Comparison of ENCODE assay signal across 9 cellular contexts in the genomic region with DNA sequence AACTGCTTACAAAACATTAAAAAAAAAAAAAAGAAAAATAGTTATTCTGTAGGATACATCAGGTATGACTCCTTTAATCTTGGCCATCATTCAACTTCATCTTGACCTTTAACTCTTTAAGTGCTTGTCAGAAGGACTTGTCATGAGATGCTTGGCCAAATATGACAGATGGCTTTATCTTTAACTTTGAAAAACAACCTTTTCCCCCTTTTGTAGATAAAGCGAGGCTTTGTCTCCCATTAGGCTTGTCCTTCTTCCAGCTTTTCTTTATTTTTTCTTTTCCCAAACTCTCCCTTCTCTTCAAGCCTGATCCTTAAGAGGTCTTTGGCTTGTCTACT. TPM values are rescaled to one million over a fixed set of nuclear protein-coding genes. Genes with fewer than 3 reads are reported as not detected.
A peak's percentile ranks its signal among the peaks of the same experiment; 100 is the strongest.
DNase-seq lines count a peak whose midpoint lies in the region; ATAC-seq and TF ChIP-seq lines count a peak whose summit lies in the region.
"Had no signal": no experiment of that assay in that cellular context is flagged by ENCODE, and none has a peak within 500 bp of the region (broad histone marks: within the 10 kb centered on the region; RNA-seq: fewer than 3 reads in every experiment).

No MANE protein-coding gene starts in this region.

- intact Hi-C loops in activated naive CD4-positive, alpha-beta T cell treated with anti-CD3 and anti-CD28 coated beads for 36 hours (cut with micrococcal nuclease), result no loop called here

- TF ChIP-seq POLR2A in suprapubic skin (IDR thresholded peaks at IDR 0.05), result no peak

- H3K36me3 ChIP-seq in suprapubic skin, result peaks cover 8% of the 10 kb centered on the region

- TF ChIP-seq EP300 in suprapubic skin (IDR thresholded peaks at IDR 0.05), result no peak

- no peaks in the 10 kb centered on the region for H3K27me3 ChIP-seq in suprapubic skin

- H3K27ac Mint-ChIP-seq in activated naive CD4-positive, alpha-beta T cell treated with anti-CD3 and anti-CD28 coated beads for 36 hours, result peak overlapping the region; percentile 99
- peak overlapping the region; percentile 95 for H3K27ac Mint-ChIP-seq in T-helper 17 cell

- 77% methylated on average over 1 of the region's 1 CpG for WGBS in suprapubic skin

- H3K4me1 Mint-ChIP-seq in activated naive CD4-positive, alpha-beta T cell treated with anti-CD3 and anti-CD28 coated beads for 36 hours (ENCODE audit: low read depth), result peaks cover 43% of the 10 kb centered on the region
- H3K4me1 Mint-ChIP-seq in T-helper 17 cell, result peaks cover 49% of the 10 kb centered on the region

- no peak for DNase-seq in activated naive CD4-positive, alpha-beta T cell treated with anti-CD3 and anti-CD28 coated beads for 36 hours
- DNase-seq in activated naive CD4-positive, alpha-beta T cell (lab: John Stamatoyannopoulos, UW), result no peak
- DNase-seq in T-helper 17 cell (no peak), fibroblast of villous mesenchyme (ENCODE audit: low read depth) (no peak), suprapubic skin (ENCODE audit: low spot score in 2 of 2) (no peak), NCI-H748 (lab: John Stamatoyannopoulos, UW; ENCODE audit: unreplicated experiment) (no peak), NCI-H2171 treated with DMSO at 0.1 percent for 48 hours (lab: John Stamatoyannopoulos, UW) (no peak)
- DNase-seq: amygdala had no signal

- H3K4me3 ChIP-seq in fibroblast of villous mesenchyme (ENCODE audit: low read depth, low read length), result peak overlapping the region; percentile 95
- H3K4me3 ChIP-seq in suprapubic skin, result peak overlapping the region; percentile 90

- H3K27me3 Mint-ChIP-seq in activated naive CD4-positive, alpha-beta T cell treated with anti-CD3 and anti-CD28 coated beads for 36 hours (ENCODE audit: low read depth), result no peaks in the 10 kb centered on the region
- H3K27me3 Mint-ChIP-seq in T-helper 17 cell, result no peaks in the 10 kb centered on the region

- peaks cover 61% of the 10 kb centered on the region for H3K4me1 ChIP-seq in suprapubic skin

- TF ChIP-seq CTCF in fibroblast of villous mesenchyme (IDR thresholded peaks at IDR 0.05; ENCODE audit: insufficient read depth, low read depth, low read length) (no peak), suprapubic skin (IDR thresholded peaks at IDR 0.05) (no peak)

- H3K9me3 Mint-ChIP-seq in activated naive CD4-positive, alpha-beta T cell treated with anti-CD3 and anti-CD28 coated beads for 36 hours, result no peaks in the 10 kb centered on the region

- H3K4me3 Mint-ChIP-seq in activated naive CD4-positive, alpha-beta T cell treated with anti-CD3 and anti-CD28 coated beads for 36 hours, result peak overlapping the region; percentile 94
- peak overlapping the region; percentile 85 for H3K4me3 Mint-ChIP-seq in T-helper 17 cell

- H3K9me3 ChIP-seq in T-helper 17 cell (ENCODE audit: control insufficient read depth, low read length, poor library complexity, severe bottlenecking) (no peaks in the 10 kb centered on the region), suprapubic skin (no peaks in the 10 kb centered on the region)

- peaks cover 58% of the 10 kb centered on the region for H3K36me3 Mint-ChIP-seq in activated naive CD4-positive, alpha-beta T cell treated with anti-CD3 and anti-CD28 coated beads for 36 hours (ENCODE audit: low read depth)
- H3K36me3 Mint-ChIP-seq in T-helper 17 cell (ENCODE audit: low read depth), result peaks cover 6% of the 10 kb centered on the region

- CTCF ChIA-PET in activated naive CD4-positive, alpha-beta T cell treated with anti-CD3 and anti-CD28 coated beads for 36 hours (lab: Charles Lee), result interaction anchor here (0.8 kb wide), 1 partner anchor 166 kb away, joined by 3 read pairs; no protein-coding TSS in a partner anchor

- no peak overlapping the region for H3K27ac ChIP-seq in suprapubic skin

- ATAC-seq in T-helper 17 cell, result no peak
- ATAC-seq in GM19351 (IDR thresholded peaks at IDR 0.05; ENCODE audit: unreplicated experiment), result no peak

RNA-seq across cellular contexts. Expression of a gene that starts 2.3 kb away (rescaled TPM):
- 100 to 1,000 TPM; 169 to 178 TPM for total RNA-seq in activated naive CD4-positive, alpha-beta T cell treated with anti-CD3 and anti-CD28 coated beads for 36 hours
- 100 to 1,000 TPM; 232 to 239 TPM for total RNA-seq in T-helper 17 cell
- 83.8 and 117 TPM in 2 replicates for total RNA-seq in fibroblast of villous mesenchyme
- total RNA-seq in suprapubic skin, result 100 to 1,000 TPM in 1 of 4 donors, 10 to 100 TPM in 3; 67.7 to 162 (median 74.2) TPM

RNA-seq across cellular contexts. Expression of a gene that starts 18.2 kb away (rescaled TPM):
- total RNA-seq in activated naive CD4-positive, alpha-beta T cell treated with anti-CD3 and anti-CD28 coated beads for 36 hours, result 100 to 1,000 TPM; 178 to 209 TPM
- total RNA-seq in T-helper 17 cell, result 100 to 1,000 TPM; 121 to 149 TPM
- total RNA-seq in fibroblast of villous mesenchyme, result 60.9 and 108 TPM in 2 replicates
- 100 to 1,000 TPM in 1 of 4 donors, 10 to 100 TPM in 3; 80.4 to 101 (median 87.9) TPM for total RNA-seq in suprapubic skin
